Comparison of ENCODE assay signal across 9 cellular contexts in the genomic region with DNA sequence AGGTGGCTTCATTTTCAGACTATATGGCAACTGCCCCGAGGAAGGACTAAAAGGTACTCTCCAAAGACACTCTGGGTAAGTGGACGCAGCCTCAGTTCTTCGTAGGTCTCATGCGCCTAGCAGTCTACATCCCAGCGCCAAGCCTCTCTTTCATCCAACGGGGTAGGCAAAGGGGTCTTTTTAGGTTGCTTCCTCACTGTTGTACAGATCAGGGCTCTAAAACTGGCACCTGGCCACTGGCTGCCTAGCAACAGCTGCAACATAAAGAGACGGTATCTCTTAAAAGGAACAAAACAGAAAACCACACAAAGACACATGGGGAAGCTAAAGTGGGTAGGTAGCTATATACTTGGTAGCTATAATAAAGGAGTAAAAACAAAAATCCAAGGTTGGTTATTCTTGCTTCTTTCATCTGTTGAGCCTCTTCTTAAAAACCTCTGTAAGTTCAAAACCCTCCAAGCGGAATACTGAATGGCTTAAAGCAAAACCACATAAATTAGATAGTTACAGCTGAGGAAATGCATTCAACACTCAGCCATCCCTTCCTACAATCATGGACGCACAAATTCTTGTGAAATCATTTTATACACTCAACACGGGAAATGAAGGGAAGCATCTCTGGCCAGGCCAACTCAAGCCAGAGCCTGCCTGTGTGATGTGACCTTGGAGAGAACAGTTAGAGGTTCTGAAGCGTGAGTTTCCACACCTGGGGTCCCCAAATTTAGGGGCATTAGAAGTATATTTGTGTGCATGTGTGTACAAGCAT. TPM values are rescaled to one million over a fixed set of nuclear protein-coding genes. Genes with fewer than 3 reads are reported as not detected.
DNase-seq lines count a peak whose midpoint lies in the region; TF ChIP-seq lines count a peak whose summit lies in the region.
"Had no signal": no experiment of that assay in that cellular context is flagged by ENCODE, and none has a peak within 500 bp of the region (broad histone marks: within the 10 kb centered on the region; RNA-seq: fewer than 3 reads in every experiment).

No MANE protein-coding gene starts in this region.

- H3K27ac ChIP-seq in fibroblast of lung (ENCODE audit: insufficient read depth, low read length), result no peak overlapping the region
- H3K27ac ChIP-seq in sigmoid colon, result peak overlapping the region in 3 of 4 donors; percentile 5 to 30 (median 29)
- H3K27ac ChIP-seq: C4-2B had no signal

- H3K79me2 ChIP-seq in fibroblast of lung (ENCODE audit: control insufficient read depth, insufficient read depth, low read length), result no peaks in the 10 kb centered on the region

- H3K9me3 ChIP-seq in fibroblast of lung (ENCODE audit: control insufficient read depth, insufficient read depth, low read depth, low read length), result no peaks in the 10 kb centered on the region
- H3K9me3 ChIP-seq in sigmoid colon, result no peaks in the 10 kb centered on the region

- no peaks in the 10 kb centered on the region for H3K9me3 Mint-ChIP-seq in activated CD4-positive, alpha-beta T cell treated with anti-CD3 and anti-CD28 coated beads, Interleukin-2, amount 10 ng/mL, durations not matched to agents 7 days and 5 days

- no peaks in the 10 kb centered on the region for H3K36me3 ChIP-seq in fibroblast of lung (ENCODE audit: control insufficient read depth, insufficient read depth, low read length)
- H3K36me3 ChIP-seq in sigmoid colon, result no peaks in the 10 kb centered on the region

- H3K4me1 ChIP-seq in fibroblast of lung (ENCODE audit: control insufficient read depth, extremely low read depth, insufficient read depth, low read length), result no peaks in the 10 kb centered on the region
- H3K4me1 ChIP-seq in sigmoid colon, result peaks cover 0 to 27% (median 10%) of the 10 kb centered on the region in 4 donors

- peaks cover 35% of the 10 kb centered on the region for H3K36me3 Mint-ChIP-seq in activated CD4-positive, alpha-beta T cell treated with anti-CD3 and anti-CD28 coated beads, Interleukin-2, amount 10 ng/mL, durations not matched to agents 7 days and 5 days (ENCODE audit: low read depth)

- no peak overlapping the region for H3K4me2 ChIP-seq in fibroblast of lung (ENCODE audit: extremely low read depth, insufficient read depth, low read length)

- peak overlapping the region; percentile 55 for H3K4me3 Mint-ChIP-seq in activated CD4-positive, alpha-beta T cell treated with anti-CD3 and anti-CD28 coated beads, Interleukin-2, amount 10 ng/mL, durations not matched to agents 7 days and 5 days

- TF ChIP-seq POLR2A in sigmoid colon (IDR thresholded peaks at IDR 0.05), result no peak

- no peak overlapping the region for H3K9ac ChIP-seq in fibroblast of lung (ENCODE audit: insufficient read depth, low read length)

- H3K4me3 ChIP-seq in fibroblast of lung (replicated peaks in 1 of 4; ENCODE audit: control extremely low read depth in 1 of 4, insufficient read depth in 1 of 4, low read depth in 3 of 4, low read length in 4 of 4), result no peak overlapping the region
- no peak overlapping the region for H3K4me3 ChIP-seq in sigmoid colon

- H3K27me3 ChIP-seq in fibroblast of lung (ENCODE audit: control insufficient read depth, insufficient read depth, low read length) (no peaks in the 10 kb centered on the region), sigmoid colon (no peaks in the 10 kb centered on the region)

- 38 to 63% methylated on average over 11 of the region's 11 CpGs for WGBS in sigmoid colon, 2 donors

- CTCF ChIA-PET in activated CD4-positive, alpha-beta T cell treated with anti-CD3 and anti-CD28 coated beads, Interleukin-2, amount 10 ng/mL, durations not matched to agents 7 days and 5 days (lab: Charles Lee), result interaction anchor here (0.8 to 1.2 kb wide), 4 partner anchors 8 to 44 kb away, joined by 3 read pairs; no protein-coding TSS in a partner anchor

- H3K27ac Mint-ChIP-seq in activated CD4-positive, alpha-beta T cell treated with anti-CD3 and anti-CD28 coated beads, Interleukin-2, amount 10 ng/mL, durations not matched to agents 7 days and 5 days, result peak overlapping the region; percentile 92

- H3K4me1 Mint-ChIP-seq in activated CD4-positive, alpha-beta T cell treated with anti-CD3 and anti-CD28 coated beads, Interleukin-2, amount 10 ng/mL, durations not matched to agents 7 days and 5 days, result peaks cover 82% of the 10 kb centered on the region

- H4K20me1 ChIP-seq in fibroblast of lung (ENCODE audit: control insufficient read depth, extremely low read depth, insufficient read depth, low read length), result no peaks in the 10 kb centered on the region

- intact Hi-C loops in sigmoid colon (cut with DNase I), result no loop called here

- TF ChIP-seq CTCF in fibroblast of lung (conservative IDR thresholded peaks at IDR 0.05 in 1 of 2, IDR thresholded peaks at IDR 0.05 in 1 of 2; ENCODE audit: low read depth in 1 of 2, low read length in 2 of 2) (no peak), sigmoid colon (IDR thresholded peaks at IDR 0.05) (no peak)

- TF ChIP-seq EP300 in sigmoid colon (IDR thresholded peaks at IDR 0.05), result no peak

- POLR2A ChIA-PET in activated CD4-positive, alpha-beta T cell treated with anti-CD3 and anti-CD28 coated beads, Interleukin-2, amount 10 ng/mL, durations not matched to agents 7 days and 5 days (lab: Charles Lee), result interaction anchor here (0.6 kb wide), 1 partner anchor 31 kb away, joined by 14 read pairs; no protein-coding TSS in a partner anchor

- no peak overlapping the region for H2AFZ ChIP-seq in fibroblast of lung (ENCODE audit: low read length)

- no peaks in the 10 kb centered on the region for H3K27me3 Mint-ChIP-seq in activated CD4-positive, alpha-beta T cell treated with anti-CD3 and anti-CD28 coated beads, Interleukin-2, amount 10 ng/mL, durations not matched to agents 7 days and 5 days

- peak; percentile 69 for DNase-seq in stimulated activated CD4-positive, alpha-beta T cell treated with anti-CD3 and anti-CD28 coated beads, Interleukin-1b, Interleukin-23, amount 100 ng/mL, for 48 hours
- DNase-seq in stimulated activated CD4-positive, alpha-beta T cell treated with anti-CD3 and anti-CD28 coated beads, Interleukin-2, amount 100 ng/mL, for 48 hours, result no peak
- peak; percentile 79 for DNase-seq in NCI-H2107 treated with DMSO at 0.1 percent for 48 hours (lab: John Stamatoyannopoulos, UW; ENCODE audit: unreplicated experiment)
- DNase-seq in activated CD4-positive, alpha-beta T cell treated with anti-CD3 and anti-CD28 coated beads, Interleukin-2, amount 10 ng/mL, durations not matched to agents 7 days and 5 days, result peak; percentile 90
- DNase-seq in fibroblast of lung (ENCODE audit: low read depth in 2 of 2), result peak; percentile 57 to 76
- DNase-seq in sigmoid colon, result no peak
- no peak for DNase-seq in globus pallidus (ENCODE audit: low spot score)
- no peak for DNase-seq in NCI-H446 (lab: John Stamatoyannopoulos, UW)

RNA-seq across cellular contexts. Expression of a gene that starts 22.7 kb away (rescaled TPM):
- 100 to 1,000 TPM; 244 to 251 TPM for total RNA-seq in activated CD4-positive, alpha-beta T cell treated with anti-CD3 and anti-CD28 coated beads, Interleukin-2, amount 10 ng/mL, durations not matched to agents 7 days and 5 days
- total RNA-seq in fibroblast of lung (6.7 and 9.9 TPM in 2 replicates), sigmoid colon (10 to 100 TPM; 26.7 to 38.5 (median 35.2) TPM)
- polyA plus RNA-seq in fibroblast of lung (8.9 and 11.3 TPM in 2 replicates), sigmoid colon (10 to 100 TPM; 56.5 to 83.8 (median 64.3) TPM)
- polyA plus RNA-seq in fibroblast of lung (2012), result 6.3 and 9.7 TPM in 2 replicates
- 5.5 and 18.6 TPM in 2 replicates for polyA minus RNA-seq in fibroblast of lung (ENCODE audit: low replicate concordance)

Comparison
In these comparisons a context has a peak if more than half of its experiments do, and no peak if none do; other contexts are left out.
1. DNase-seq: peak in stimulated activated CD4-positive, alpha-beta T cell treated with anti-CD3 and anti-CD28 coated beads, Interleukin-1b, Interleukin-23, amount 100 ng/mL, for 48 hours (single experiment), NCI-H2107 treated with DMSO at 0.1 percent for 48 hours (single experiment), activated CD4-positive, alpha-beta T cell treated with anti-CD3 and anti-CD28 coated beads, Interleukin-2, amount 10 ng/mL, durations not matched to agents 7 days and 5 days (single experiment) and fibroblast of lung (2 of 2); none in stimulated activated CD4-positive, alpha-beta T cell treated with anti-CD3 and anti-CD28 coated beads, Interleukin-2, amount 100 ng/mL, for 48 hours (0 of 2), sigmoid colon (single experiment), globus pallidus (single experiment) and NCI-H446 (0 of 2).
2. RNA of a gene that starts 22.7 kb away (total RNA-seq): 244 to 251 TPM in activated CD4-positive, alpha-beta T cell treated with anti-CD3 and anti-CD28 coated beads, Interleukin-2, amount 10 ng/mL, durations not matched to agents 7 days and 5 days; 26.7 to 38.5 TPM in sigmoid colon and 6.7 to 9.9 TPM in fibroblast of lung; every median in the first group is over 4 times any median in the second.